ENCODE assay signal across 16 cellular contexts in genomic region chr4:144968606-144969005, GRCh38.
DNase-seq lines count a peak whose midpoint lies in the region; ATAC-seq, FAIRE-seq and TF ChIP-seq lines count a peak whose summit lies in the region.
"Had no signal": no experiment of that assay in that cellular context is flagged by ENCODE, and none has a peak within 500 bp of the region (broad histone marks: within the 10 kb centered on the region; RNA-seq: fewer than 3 reads in every experiment).

No MANE protein-coding gene starts in this region.

- H3K36me3 Mint-ChIP-seq in stimulated activated effector memory CD8-positive, alpha-beta T cell treated with anti-CD3 and anti-CD28 coated beads, Interleukin-12 subunit alpha, Interleukin-12 subunit beta, amount 100 ng/mL, for 72 hours = no peaks in the 10 kb centered on the region
- H3K36me3 Mint-ChIP-seq in endodermal cell (ENCODE audit: low read depth) = no peaks in the 10 kb centered on the region
- H3K36me3 Mint-ChIP-seq: CD4-positive, alpha-beta memory T cell had no signal

- no peak overlapping the region for H3K4me2 ChIP-seq in mammary epithelial cell (ENCODE audit: insufficient read depth, low read depth, low read length)
- H3K4me2 ChIP-seq: GM23338 had no signal

- CTCF ChIA-PET in mammary epithelial cell (lab: Charles Lee; ENCODE audit: low non-redundant PET) = no interaction called here

- TF ChIP-seq POLR2A in GM12891 (IDR thresholded peaks at IDR 0.05; ENCODE audit: low read depth, low read length) = no peak

- no peaks in the 10 kb centered on the region for H3K27me3 Mint-ChIP-seq in endodermal cell (ENCODE audit: insufficient read depth)
- H3K27me3 Mint-ChIP-seq: CD4-positive, alpha-beta memory T cell had no signal

- 78% methylated on average over 3 of the region's 3 CpGs for WGBS in mammary epithelial cell (ENCODE audit: low coverage, missing lambda C conversion rate)
- 100% methylated on average over 3 of the region's 3 CpGs; no CpG with 5 or more reads in 1 of the 2 experiments for WGBS in endodermal cell (ENCODE audit: insufficient coverage in 1 of 2, insufficient read length in 1 of 2), 2 experiments

- BruUV-seq in mammary epithelial cell (replicated peaks; lab: Mats Ljungman, UMichigan) = no TSS peak

- H3K4me3 ChIP-seq in mammary epithelial cell (replicated peaks in 1 of 3; ENCODE audit: insufficient read depth in 1 of 3, low read depth in 2 of 3, low read length in 3 of 3) = no peak overlapping the region
- H3K4me3 ChIP-seq in endodermal cell (ENCODE audit: low read length) = no peak overlapping the region
- H3K4me3 ChIP-seq: GM23338 had no signal

- DNase-seq in ELF-1 (ENCODE audit: low read depth, low spot score) (peak; percentile 1), GM12891 (ENCODE audit: insufficient read length, low spot score) (no peak), mammary epithelial cell (peak; percentile 13), endodermal cell (no peak)
- DNase-seq in stimulated activated effector memory CD8-positive, alpha-beta T cell treated with anti-CD3 and anti-CD28 coated beads, Interleukin-12 subunit alpha, Interleukin-12 subunit beta, amount 100 ng/mL, for 72 hours (ENCODE audit: low spot score in 2 of 2) = no peak
- DNase-seq in activated naive CD4-positive, alpha-beta T cell treated with anti-CD3 and anti-CD28 coated beads, Interleukin-2, amount 50 U/mL, for 16 hours = no peak
- DNase-seq: C1 segment of cervical spinal cord; Calu3; CD4-positive, alpha-beta memory T cell; COR-L47; DMS53; DMS79 treated with DMSO at 0.1 percent for 48 hours; H9 had no signal

- in situ Hi-C loops in mammary epithelial cell (cut with MboI; ENCODE audit: low sequenced_read_pairs in 2 of 2) = no loop called here

- no peak overlapping the region for H2AFZ ChIP-seq in mammary epithelial cell (ENCODE audit: low read depth, low read length)
- H2AFZ ChIP-seq: GM23338 had no signal

- TF ChIP-seq CTCF in mammary epithelial cell (conservative IDR thresholded peaks at IDR 0.05 in 1 of 2, IDR thresholded peaks at IDR 0.05 in 1 of 2; ENCODE audit: extremely low read depth in 1 of 2, insufficient read depth in 1 of 2, low read depth in 1 of 2, low read length in 2 of 2) (no peak), endodermal cell (conservative IDR thresholded peaks at IDR 0.05) (no peak)

- no peaks in the 10 kb centered on the region for H3K4me1 Mint-ChIP-seq in stimulated activated effector memory CD8-positive, alpha-beta T cell treated with anti-CD3 and anti-CD28 coated beads, Interleukin-12 subunit alpha, Interleukin-12 subunit beta, amount 100 ng/mL, for 72 hours
- peaks cover 8% of the 10 kb centered on the region for H3K4me1 Mint-ChIP-seq in endodermal cell
- H3K4me1 Mint-ChIP-seq: CD4-positive, alpha-beta memory T cell; GM23338; H9 had no signal

- intact Hi-C loops in mammary epithelial cell (cut with micrococcal nuclease) = no loop called here

- no peaks in the 10 kb centered on the region for H4K20me1 ChIP-seq in mammary epithelial cell (ENCODE audit: insufficient read depth, low read length)

- peak; percentile 69 for FAIRE-seq in GM12891 (lab: Jason Lieb, UNC)
- FAIRE-seq: G401.6 had no signal

- no peaks in the 10 kb centered on the region for H3K27me3 ChIP-seq in mammary epithelial cell (ENCODE audit: insufficient read depth, low read length)
- no peaks in the 10 kb centered on the region for H3K27me3 ChIP-seq in endodermal cell (ENCODE audit: control insufficient read depth, insufficient read depth, low read length, poor library complexity, severe bottlenecking)

- H3K9me3 Mint-ChIP-seq in stimulated activated effector memory CD8-positive, alpha-beta T cell treated with anti-CD3 and anti-CD28 coated beads, Interleukin-12 subunit alpha, Interleukin-12 subunit beta, amount 100 ng/mL, for 72 hours = peaks cover 3% of the 10 kb centered on the region
- peaks cover 2% of the 10 kb centered on the region for H3K9me3 Mint-ChIP-seq in endodermal cell
- H3K9me3 Mint-ChIP-seq: GM23338, H9 had no signal

- no peaks in the 10 kb centered on the region for H3K9me3 ChIP-seq in mammary epithelial cell (replicated peaks; ENCODE audit: insufficient read depth, low read length)
- no peaks in the 10 kb centered on the region for H3K9me3 ChIP-seq in endodermal cell (ENCODE audit: control insufficient read depth, low read length)

- H3K36me3 ChIP-seq in mammary epithelial cell (ENCODE audit: insufficient read depth, low read length) (no peaks in the 10 kb centered on the region), endodermal cell (ENCODE audit: control insufficient read depth, insufficient read depth, low read length) (no peaks in the 10 kb centered on the region)

- H3K4me3 Mint-ChIP-seq in stimulated activated effector memory CD8-positive, alpha-beta T cell treated with anti-CD3 and anti-CD28 coated beads, Interleukin-12 subunit alpha, Interleukin-12 subunit beta, amount 100 ng/mL, for 72 hours = no peak overlapping the region
- no peak overlapping the region for H3K4me3 Mint-ChIP-seq in endodermal cell
- H3K4me3 Mint-ChIP-seq: CD4-positive, alpha-beta memory T cell; GM23338; H9 had no signal

- no peak overlapping the region for H3K27ac Mint-ChIP-seq in stimulated activated effector memory CD8-positive, alpha-beta T cell treated with anti-CD3 and anti-CD28 coated beads, Interleukin-12 subunit alpha, Interleukin-12 subunit beta, amount 100 ng/mL, for 72 hours
- no peak overlapping the region for H3K27ac Mint-ChIP-seq in endodermal cell
- H3K27ac Mint-ChIP-seq: CD4-positive, alpha-beta memory T cell; GM23338 had no signal

- H3K4me1 ChIP-seq in mammary epithelial cell (ENCODE audit: insufficient read depth, low read length) (peaks cover 20% of the 10 kb centered on the region), endodermal cell (ENCODE audit: control insufficient read depth, insufficient read depth, low read length) (no peaks in the 10 kb centered on the region)

- dilution Hi-C loops in mammary epithelial cell (cut with HindIII; ENCODE audit: low sequenced_read_pairs) = no loop called here

- ATAC-seq in stimulated activated effector memory CD8-positive, alpha-beta T cell treated with anti-CD3 and anti-CD28 coated beads, Interleukin-12 subunit alpha, Interleukin-12 subunit beta, amount 100 ng/mL, for 72 hours = no peak
- ATAC-seq: GM23338, HCT116 had no signal

- H3K27ac ChIP-seq in mammary epithelial cell (ENCODE audit: insufficient read depth, low read depth, low read length) (no peak overlapping the region), endodermal cell (ENCODE audit: low read depth, low read length) (no peak overlapping the region)

- no peaks in the 10 kb centered on the region for H3K79me2 ChIP-seq in mammary epithelial cell (ENCODE audit: insufficient read depth, low read length)

- no peak overlapping the region for H3K9ac ChIP-seq in mammary epithelial cell (ENCODE audit: insufficient read depth, low read length)
- H3K9ac ChIP-seq in endodermal cell (ENCODE audit: extremely low read depth, low read length, poor library complexity, severe bottlenecking) = no peak overlapping the region

TF ChIP-seq in GM12891, 5 proteins besides CTCF, POLR2A, EP300 and RAD21:
- TF ChIP-seq POLR2AphosphoS5 (IDR thresholded peaks at IDR 0.05; ENCODE audit: low read depth, low read length) (no peak), TAF1 (IDR thresholded peaks at IDR 0.05; ENCODE audit: low read depth, low read length) (no peak), POU2F2 (IDR thresholded peaks at IDR 0.05; ENCODE audit: low read depth, low read length) (no peak), SPI1 (IDR thresholded peaks at IDR 0.05; ENCODE audit: low read depth, low read length) (no peak), PAX5 (IDR thresholded peaks at IDR 0.05; ENCODE audit: insufficient read depth, low read length, severe bottlenecking) (no peak)
TF ChIP-seq in GM12891: peak in this region for 0.

Comparison
In these comparisons a context has a peak if more than half of its experiments do, and no peak if none do; other contexts are left out.
1. DNase-seq: peak in ELF-1 (single experiment) and mammary epithelial cell (single experiment); none in GM12891 (single experiment), stimulated activated effector memory CD8-positive, alpha-beta T cell treated with anti-CD3 and anti-CD28 coated beads, Interleukin-12 subunit alpha, Interleukin-12 subunit beta, amount 100 ng/mL, for 72 hours (0 of 2), activated naive CD4-positive, alpha-beta T cell treated with anti-CD3 and anti-CD28 coated beads, Interleukin-2, amount 50 U/mL, for 16 hours (single experiment) and endodermal cell (single experiment).